Comparison of ENCODE assay signal across 2 cellular contexts in the genomic region with DNA sequence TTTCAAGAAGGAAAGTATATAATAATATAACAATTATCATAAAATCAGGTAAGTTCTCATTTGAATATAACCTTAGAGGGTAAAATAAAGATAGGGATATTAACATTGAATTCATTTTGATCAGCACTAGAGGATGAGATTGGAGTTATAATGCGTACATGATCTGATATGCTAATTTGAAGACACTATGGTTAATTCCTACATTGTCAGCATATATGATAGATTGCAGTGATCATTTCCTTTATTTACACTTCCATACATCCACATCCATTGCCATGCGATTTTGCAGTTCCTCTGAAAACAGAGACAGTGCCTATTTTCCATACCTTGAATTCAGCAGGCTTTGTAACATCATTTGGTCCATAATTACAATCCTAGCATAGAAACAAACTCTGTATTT.
TF ChIP-seq lines count a peak whose summit lies in the region.

No MANE protein-coding gene starts in this region.

TF ChIP-seq in HepG2, 621 proteins besides CTCF, POLR2A, EP300 and RAD21:
- TF ChIP-seq NFE2 (CRISPR knock-in tag; IDR thresholded peaks at IDR 0.05) (no peak), ZNF710 (CRISPR knock-in tag; IDR thresholded peaks at IDR 0.05; ENCODE audit: borderline replicate concordance) (no peak), MAFF (IDR thresholded peaks at IDR 0.05; ENCODE audit: low read depth, low read length) (peak; percentile 59), ZNF704 (CRISPR knock-in tag; IDR thresholded peaks at IDR 0.05; ENCODE audit: borderline replicate concordance) (no peak), IRF1 (CRISPR knock-in tag; IDR thresholded peaks at IDR 0.05; ENCODE audit: low read depth) (no peak), KLF12 (CRISPR knock-in tag; IDR thresholded peaks at IDR 0.05; ENCODE audit: borderline replicate concordance) (no peak), MAFK (conservative IDR thresholded peaks at IDR 0.05 in 1 of 2, IDR thresholded peaks at IDR 0.05 in 1 of 2; ENCODE audit: low read length in 2 of 2) (peak; percentile 49 to 72; a peak in 2 of 4 replicates)

TF ChIP-seq in IMR-90, 13 proteins besides CTCF, POLR2A, EP300 and RAD21:
- TF ChIP-seq RCOR1 (IDR thresholded peaks at IDR 0.05; ENCODE audit: insufficient replicate concordance, low read length) (no peak), MAFK (IDR thresholded peaks at IDR 0.05; ENCODE audit: low read depth, low read length) (peak; percentile 85)
